ENCODE assay signal across 10 cellular contexts in the genomic region with DNA sequence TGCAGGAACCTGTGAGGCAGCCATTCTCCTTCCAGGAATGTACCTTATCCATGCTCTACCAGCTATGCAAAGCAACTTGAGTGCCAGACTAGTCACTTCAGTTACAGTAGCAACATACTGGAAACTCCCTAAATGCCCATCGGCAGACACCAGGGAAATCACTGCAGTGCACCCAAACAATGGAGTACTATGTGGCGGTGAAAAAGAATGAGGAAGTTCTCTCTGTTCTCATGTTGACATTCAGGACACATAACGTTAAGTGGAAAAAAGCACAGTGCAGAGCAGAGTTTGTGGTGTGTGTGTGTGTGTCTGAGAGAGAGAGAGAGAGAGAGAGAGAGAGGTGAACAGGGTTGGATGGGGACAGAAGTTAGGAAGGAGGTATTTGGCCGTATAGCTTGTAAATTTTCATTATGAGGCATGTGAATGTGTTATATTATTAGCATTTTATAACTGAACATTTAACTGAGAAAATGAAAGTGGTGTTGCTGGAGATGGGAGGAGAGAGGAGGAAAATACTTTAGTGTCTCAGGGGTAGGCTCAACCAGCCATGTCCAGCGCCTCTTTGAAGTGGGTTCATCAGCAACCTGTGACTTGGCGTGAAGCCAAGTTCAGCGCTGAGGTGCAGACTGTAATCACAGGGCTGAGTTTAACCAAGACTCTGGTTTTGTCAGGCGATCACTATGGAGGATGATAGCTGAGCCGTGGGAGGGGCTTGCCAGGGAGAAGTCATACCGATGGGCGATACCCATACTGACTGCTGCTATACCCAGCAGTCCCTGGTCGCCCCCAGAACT. TPM values are rescaled to one million over a fixed set of nuclear protein-coding genes. Genes with fewer than 3 reads are reported as not detected.
DNase-seq lines count a peak whose midpoint lies in the region; ATAC-seq and TF ChIP-seq lines count a peak whose summit lies in the region.
"Had no signal": no experiment of that assay in that cellular context is flagged by ENCODE, and none has a peak within 500 bp of the region (broad histone marks: within the 10 kb centered on the region; RNA-seq: fewer than 3 reads in every experiment).

No MANE protein-coding gene starts in this region.

- H3K4me3 Mint-ChIP-seq in naive B cell: peak overlapping the region in 1 of 8 donors; percentile 9
- no peak overlapping the region for H3K4me3 Mint-ChIP-seq in CD8-positive, alpha-beta T cell

- H3K4me3 ChIP-seq in CD8-positive, alpha-beta T cell (ENCODE audit: low read depth, low read length): no peak overlapping the region
- H3K4me3 ChIP-seq: esophagus muscularis mucosa, HAP-1 had no signal

- H3K27ac ChIP-seq in CD8-positive, alpha-beta T cell (ENCODE audit: low read depth, low read length): no peak overlapping the region
- H3K27ac ChIP-seq: esophagus muscularis mucosa had no signal

- H3K36me3 Mint-ChIP-seq in naive B cell: no peaks in the 10 kb centered on the region
- no peaks in the 10 kb centered on the region for H3K36me3 Mint-ChIP-seq in CD8-positive, alpha-beta T cell

- peaks cover 46 to 80% (median 58%) of the 10 kb centered on the region in 3 donors for H3K27me3 Mint-ChIP-seq in naive B cell
- H3K27me3 Mint-ChIP-seq in CD8-positive, alpha-beta T cell (ENCODE audit: low read depth): peaks cover 30% of the 10 kb centered on the region

- peak; percentile 55 for ATAC-seq in GM18907 (IDR thresholded peaks at IDR 0.05; ENCODE audit: unreplicated experiment)
- ATAC-seq in HG02981 (IDR thresholded peaks at IDR 0.05; ENCODE audit: unreplicated experiment): peak; percentile 65
- ATAC-seq in naive B cell (ENCODE audit: low read depth in 2 of 2): peak; percentile 66 to 80
- ATAC-seq in GM18873 (IDR thresholded peaks at IDR 0.05; ENCODE audit: low FRiP score, unreplicated experiment): no peak
- no peak for ATAC-seq in CD8-positive, alpha-beta T cell
- no peak for ATAC-seq in GM19455 (IDR thresholded peaks at IDR 0.05; ENCODE audit: unreplicated experiment)

- intact Hi-C loops in CD8-positive, alpha-beta T cell (cut with DNase I, micrococcal nuclease): no loop called here

- no peaks in the 10 kb centered on the region for H3K9me3 ChIP-seq in CD8-positive, alpha-beta T cell (ENCODE audit: low read length)
- H3K9me3 ChIP-seq: esophagus muscularis mucosa, HAP-1 had no signal

- peak overlapping the region in 2 of 6 donors; percentile 52 to 57 for H3K27ac Mint-ChIP-seq in naive B cell
- H3K27ac Mint-ChIP-seq in CD8-positive, alpha-beta T cell: no peak overlapping the region

- peaks cover 12 to 19% (median 14%) of the 10 kb centered on the region in 3 donors for H3K4me1 Mint-ChIP-seq in naive B cell
- peaks cover 7% of the 10 kb centered on the region for H3K4me1 Mint-ChIP-seq in CD8-positive, alpha-beta T cell (ENCODE audit: low read depth)

- POLR2A ChIA-PET in CD8-positive, alpha-beta T cell (lab: Charles Lee): no interaction called here

- DNase-seq in NCI-H345 treated with DMSO at 0.1 percent for 48 hours (lab: John Stamatoyannopoulos, UW; ENCODE audit: unreplicated experiment) (peak; percentile 87), naive B cell (no peak), ureter (ENCODE audit: low spot score) (no peak)
- DNase-seq in CD8-positive, alpha-beta T cell: no peak

- TF ChIP-seq CTCF in CD8-positive, alpha-beta T cell (IDR thresholded peaks at IDR 0.05): no peak

- peaks cover 0 to 6% (median 2%) of the 10 kb centered on the region in 7 donors for H3K9me3 Mint-ChIP-seq in naive B cell
- H3K9me3 Mint-ChIP-seq in CD8-positive, alpha-beta T cell: no peaks in the 10 kb centered on the region

- H3K36me3 ChIP-seq in CD8-positive, alpha-beta T cell (ENCODE audit: insufficient read depth, low read length): no peaks in the 10 kb centered on the region
- H3K36me3 ChIP-seq: HAP-1 had no signal

- H3K4me1 ChIP-seq in CD8-positive, alpha-beta T cell (ENCODE audit: insufficient read depth, low read length): no peaks in the 10 kb centered on the region
- H3K4me1 ChIP-seq: HAP-1 had no signal

- CTCF ChIA-PET in CD8-positive, alpha-beta T cell (lab: Charles Lee): no interaction called here

- no peaks in the 10 kb centered on the region for H3K27me3 ChIP-seq in CD8-positive, alpha-beta T cell (ENCODE audit: insufficient read depth, low read length)

RNA-seq across cellular contexts. Expression of a gene that starts 17.3 kb away (rescaled TPM):
- 1 to 10 TPM in 1 of 6 donors, under 1 TPM in 2, not detected in 3; 0.41 to 2.1 (median 0.43) TPM for polyA plus RNA-seq in naive B cell (ENCODE audit: low read depth in 6 of 6)
- under 1 TPM; 0.44 to 0.90 TPM for total RNA-seq in CD8-positive, alpha-beta T cell
- total RNA-seq in ureter: 720 TPM

RNA-seq across cellular contexts. Expression of a gene that starts 46.0 kb away (rescaled TPM):
- polyA plus RNA-seq in naive B cell (ENCODE audit: low read depth in 6 of 6): not detected
- not detected for total RNA-seq in CD8-positive, alpha-beta T cell
- 2.5 TPM for total RNA-seq in ureter

RNA-seq across cellular contexts. Expression of a gene that starts 56.5 kb away (rescaled TPM):
- polyA plus RNA-seq in naive B cell (ENCODE audit: low read depth in 6 of 6): not detected
- total RNA-seq in CD8-positive, alpha-beta T cell: not detected
- not detected for total RNA-seq in ureter
- total RNA-seq: esophagus muscularis mucosa had no signal

Comparison
In these comparisons a context has a peak if more than half of its experiments do, and no peak if none do; other contexts are left out.
1. ATAC-seq: peak in GM18907 (single experiment), HG02981 (single experiment) and naive B cell (2 of 2); none in GM18873 (single experiment), CD8-positive, alpha-beta T cell (single experiment) and GM19455 (single experiment).
2. RNA of a gene that starts 17.3 kb away (total RNA-seq): 720 TPM in ureter (single experiment); 0.44 to 0.90 TPM in CD8-positive, alpha-beta T cell; every median in the first group is over 100 times any median in the second.